Comparison of ENCODE assay signal across 25 cellular contexts in genomic region chr18:79694895-79695213, GRCh38. TPM values are rescaled to one million over a fixed set of nuclear protein-coding genes. Genes with fewer than 3 reads are reported as not detected.
A peak's percentile ranks its signal among the peaks of the same experiment; 100 is the strongest.
DNase-seq lines count a peak whose midpoint lies in the region; ATAC-seq and TF ChIP-seq lines count a peak whose summit lies in the region.
"Had no signal": no experiment of that assay in that cellular context is flagged by ENCODE, and none has a peak within 500 bp of the region (broad histone marks: within the 10 kb centered on the region; RNA-seq: fewer than 3 reads in every experiment).

No MANE protein-coding gene starts in this region.

- no peak overlapping the region for H2AFZ ChIP-seq in IMR-90 (replicated peaks; ENCODE audit: low read length, poor library complexity)

- ATAC-seq in activated CD8-positive, alpha-beta T cell treated with anti-CD3 and anti-CD28 coated beads for 36 hours, result no peak
- ATAC-seq in activated CD8-positive, alpha-beta T cell treated with anti-CD3 and anti-CD28 coated beads, Interleukin-2, amount 10 ng/mL, durations not matched to agents 7 days and 5 days, result no peak
- ATAC-seq in IMR-90 (ENCODE audit: low read depth) (no peak; the same call in 1 of the 2 replicates), HG03159 (IDR thresholded peaks at IDR 0.05; ENCODE audit: unreplicated experiment) (no peak)
- ATAC-seq in stimulated activated memory B cell treated with anti-CD40 and anti-IgM and Interleukin-4, amounts not matched to agents 10 μg/mL and 1 μg/mL and 100 μg/mL, for 72 hours, result no peak
- ATAC-seq: HepG2 had no signal

- H3K4ac ChIP-seq in IMR-90 (ENCODE audit: low read depth, low read length), result peak overlapping the region; percentile 65

- peaks cover 14 to 63% of the 10 kb centered on the region in 2 experiments for H3K79me1 ChIP-seq in IMR-90 (ENCODE audit: low read depth in 1 of 2, low read length in 2 of 2)

- H3K36me3 ChIP-seq in IMR-90 (ENCODE audit: control insufficient read depth, insufficient read depth, low read length) (peaks cover 31% of the 10 kb centered on the region), suprapubic skin (peaks cover 48% of the 10 kb centered on the region)

- in situ Hi-C loops in IMR-90 (cut with MboI; ENCODE audit: low sequenced_read_pairs), result no loop called here

- no peak overlapping the region for H2BK5ac ChIP-seq in IMR-90 (ENCODE audit: low read depth, low read length, poor library complexity, severe bottlenecking)

- no peak overlapping the region for H3K4me3 ChIP-seq in IMR-90 (ENCODE audit: insufficient read depth, low read depth, low read length)
- H3K4me3 ChIP-seq in suprapubic skin, result no peak overlapping the region
- H3K4me3 ChIP-seq: SK-N-MC had no signal

- TF ChIP-seq RAD21 in IMR-90 (IDR thresholded peaks at IDR 0.05; ENCODE audit: low read length), result no peak

- peak overlapping the region; percentile 63; the same call in 1 of the 2 replicates for H3K14ac ChIP-seq in IMR-90 (replicated peaks; ENCODE audit: low read depth, low read length)

- no peak for TF ChIP-seq POLR2A in IMR-90 (IDR thresholded peaks at IDR 0.05; ENCODE audit: low read depth, low read length)
- TF ChIP-seq POLR2A in suprapubic skin (IDR thresholded peaks at IDR 0.05), result no peak

- peaks cover 52% of the 10 kb centered on the region for H4K20me1 ChIP-seq in IMR-90 (ENCODE audit: insufficient read depth, low read length)

- H3K9me3 ChIP-seq in IMR-90 (ENCODE audit: control insufficient read depth, insufficient read depth, low read length) (no peaks in the 10 kb centered on the region), suprapubic skin (no peaks in the 10 kb centered on the region)

- peak overlapping the region; percentile 27; the same call in 1 of the 2 replicates for H3K4me2 ChIP-seq in IMR-90 (ENCODE audit: low read depth, low read length)

- H3K27me3 Mint-ChIP-seq in activated CD8-positive, alpha-beta T cell treated with anti-CD3 and anti-CD28 coated beads for 36 hours, result no peaks in the 10 kb centered on the region
- no peaks in the 10 kb centered on the region for H3K27me3 Mint-ChIP-seq in activated CD8-positive, alpha-beta T cell treated with anti-CD3 and anti-CD28 coated beads, Interleukin-2, amount 10 ng/mL, durations not matched to agents 7 days and 5 days (ENCODE audit: low read depth)
- H3K27me3 Mint-ChIP-seq in type B pancreatic cell, result no peaks in the 10 kb centered on the region
- H3K27me3 Mint-ChIP-seq in stimulated activated memory B cell treated with anti-CD40 and anti-IgM and Interleukin-4, amounts not matched to agents 10 μg/mL and 1 μg/mL and 100 μg/mL, for 72 hours, result no peaks in the 10 kb centered on the region

- no peak overlapping the region for H2AK9ac ChIP-seq in IMR-90 (replicated peaks; ENCODE audit: low read depth, low read length, poor library complexity)

- BruUV-seq in IMR-90 (replicated peaks; lab: Mats Ljungman, UMichigan), result no TSS peak

- no peak overlapping the region for H3K56ac ChIP-seq in IMR-90 (ENCODE audit: extremely low read depth, insufficient read depth, low read length)

- CTCF ChIA-PET in activated CD8-positive, alpha-beta T cell treated with anti-CD3 and anti-CD28 coated beads for 36 hours (lab: Charles Lee), result no interaction called here
- CTCF ChIA-PET in activated CD8-positive, alpha-beta T cell treated with anti-CD3 and anti-CD28 coated beads, Interleukin-2, amount 10 ng/mL, durations not matched to agents 7 days and 5 days (lab: Charles Lee), result no interaction called here
- CTCF ChIA-PET in IMR-90 (lab: Yijun Ruan, JAX), result no interaction called here

- POLR2A ChIA-PET in activated CD8-positive, alpha-beta T cell treated with anti-CD3 and anti-CD28 coated beads for 36 hours (lab: Charles Lee), result no interaction called here
- POLR2A ChIA-PET in activated CD8-positive, alpha-beta T cell treated with anti-CD3 and anti-CD28 coated beads, Interleukin-2, amount 10 ng/mL, durations not matched to agents 7 days and 5 days (lab: Charles Lee), result no interaction called here
- POLR2A ChIA-PET in IMR-90 (lab: Charles Lee; ENCODE audit: unreplicated experiment), result no interaction called here

- no peak overlapping the region for H3K23ac ChIP-seq in IMR-90 (ENCODE audit: low read depth, low read length)

- H3K27ac Mint-ChIP-seq in activated CD8-positive, alpha-beta T cell treated with anti-CD3 and anti-CD28 coated beads for 36 hours, result peak overlapping the region; percentile 59
- H3K27ac Mint-ChIP-seq in activated CD8-positive, alpha-beta T cell treated with anti-CD3 and anti-CD28 coated beads, Interleukin-2, amount 10 ng/mL, durations not matched to agents 7 days and 5 days, result no peak overlapping the region
- peak overlapping the region; percentile 72 for H3K27ac Mint-ChIP-seq in type B pancreatic cell
- no peak overlapping the region for H3K27ac Mint-ChIP-seq in stimulated activated memory B cell treated with anti-CD40 and anti-IgM and Interleukin-4, amounts not matched to agents 10 μg/mL and 1 μg/mL and 100 μg/mL, for 72 hours
- H3K27ac Mint-ChIP-seq: HFFc6 had no signal

- H3K9me3 Mint-ChIP-seq in activated CD8-positive, alpha-beta T cell treated with anti-CD3 and anti-CD28 coated beads for 36 hours, result no peaks in the 10 kb centered on the region
- no peaks in the 10 kb centered on the region for H3K9me3 Mint-ChIP-seq in activated CD8-positive, alpha-beta T cell treated with anti-CD3 and anti-CD28 coated beads, Interleukin-2, amount 10 ng/mL, durations not matched to agents 7 days and 5 days (ENCODE audit: insufficient read depth)
- no peaks in the 10 kb centered on the region for H3K9me3 Mint-ChIP-seq in type B pancreatic cell
- H3K9me3 Mint-ChIP-seq in stimulated activated memory B cell treated with anti-CD40 and anti-IgM and Interleukin-4, amounts not matched to agents 10 μg/mL and 1 μg/mL and 100 μg/mL, for 72 hours, result no peaks in the 10 kb centered on the region
- H3K9me3 Mint-ChIP-seq: HFFc6 had no signal

- H3K27ac ChIP-seq in IMR-90 (ENCODE audit: insufficient read depth, low read length), result peak overlapping the region; percentile 43; the same call in 1 of the 2 replicates
- H3K27ac ChIP-seq in suprapubic skin, result no peak overlapping the region
- H3K27ac ChIP-seq: HL-60, RWPE1, SK-N-MC had no signal

- H3K27me3 ChIP-seq in IMR-90 (ENCODE audit: control insufficient read depth, insufficient read depth, low read length) (no peaks in the 10 kb centered on the region), suprapubic skin (no peaks in the 10 kb centered on the region)

- peaks cover 23% of the 10 kb centered on the region for H3K9me1 ChIP-seq in IMR-90 (ENCODE audit: insufficient read depth, low read length)

- intact Hi-C loops in activated CD8-positive, alpha-beta T cell treated with anti-CD3 and anti-CD28 coated beads for 36 hours (cut with micrococcal nuclease), result no loop called here
- intact Hi-C loops in IMR-90 (cut with micrococcal nuclease), result loop anchor here (1.0 to 10.0 kb wide), 2 partner anchors 96 to 340 kb away; partner anchors contain the start of gene RBFA

- TF ChIP-seq EP300 in suprapubic skin (IDR thresholded peaks at IDR 0.05), result no peak

- peak overlapping the region in 1 of 2 experiments; percentile 24; a peak in 1 of 4 replicates for H4K8ac ChIP-seq in IMR-90 (ENCODE audit: low read depth in 2 of 2, low read length in 2 of 2)

- dilution Hi-C loops in IMR-90 (cut with HindIII; ENCODE audit: low sequenced_read_pairs, unreplicated experiment), result no loop called here

- H3K4me3 Mint-ChIP-seq in activated CD8-positive, alpha-beta T cell treated with anti-CD3 and anti-CD28 coated beads for 36 hours, result no peak overlapping the region
- no peak overlapping the region for H3K4me3 Mint-ChIP-seq in activated CD8-positive, alpha-beta T cell treated with anti-CD3 and anti-CD28 coated beads, Interleukin-2, amount 10 ng/mL, durations not matched to agents 7 days and 5 days
- H3K4me3 Mint-ChIP-seq in type B pancreatic cell, result no peak overlapping the region
- H3K4me3 Mint-ChIP-seq in stimulated activated memory B cell treated with anti-CD40 and anti-IgM and Interleukin-4, amounts not matched to agents 10 μg/mL and 1 μg/mL and 100 μg/mL, for 72 hours, result no peak overlapping the region
- H3K4me3 Mint-ChIP-seq: HFFc6 had no signal

- no peak for DNase-seq in activated CD8-positive, alpha-beta T cell treated with anti-CD3 and anti-CD28 coated beads for 36 hours
- no peak for DNase-seq in activated CD8-positive, alpha-beta T cell treated with anti-CD3 and anti-CD28 coated beads, Interleukin-2, amount 10 ng/mL, durations not matched to agents 7 days and 5 days
- DNase-seq in IMR-90, result no peak
- DNase-seq in left kidney (ENCODE audit: low read depth, low spot score), result peak; percentile 46
- DNase-seq in type B pancreatic cell (ENCODE audit: extremely low spot score, unreplicated experiment), result no peak
- no peak for DNase-seq in suprapubic skin (ENCODE audit: low spot score in 2 of 2)
- DNase-seq: EL; GF-D8; HFFc6; KBM-7; MM.1S; NCI-H1092; NCI-H1436; NCI-H187 treated with DMSO at 0.1 percent for 48 hours; NCI-H226; NCI-H510A treated with DMSO at 0.1 percent for 48 hours; NCI-H774; NK-92 treated with Interleukin-12 subunit alpha and Interleukin-12 subunit beta, amount 100 ng/mL, for 24 hours; SHP77 treated with DMSO at 0.1 percent for 48 hours had no signal

- no CpG with 5 or more reads among the region's 3 CpGs for WGBS in IMR-90 (ENCODE audit: extremely low coverage in 2 of 2, insufficient read length in 1 of 2), 2 experiments
- WGBS in suprapubic skin, result 90% methylated on average over 3 of the region's 3 CpGs

- peaks cover 31% of the 10 kb centered on the region for H3K36me3 Mint-ChIP-seq in activated CD8-positive, alpha-beta T cell treated with anti-CD3 and anti-CD28 coated beads for 36 hours (ENCODE audit: low read depth)
- peaks cover 37% of the 10 kb centered on the region for H3K36me3 Mint-ChIP-seq in activated CD8-positive, alpha-beta T cell treated with anti-CD3 and anti-CD28 coated beads, Interleukin-2, amount 10 ng/mL, durations not matched to agents 7 days and 5 days (ENCODE audit: low read depth)
- peaks cover 2% of the 10 kb centered on the region for H3K36me3 Mint-ChIP-seq in type B pancreatic cell
- H3K36me3 Mint-ChIP-seq in stimulated activated memory B cell treated with anti-CD40 and anti-IgM and Interleukin-4, amounts not matched to agents 10 μg/mL and 1 μg/mL and 100 μg/mL, for 72 hours, result peaks cover 39% of the 10 kb centered on the region

- H3K18ac ChIP-seq in IMR-90 (ENCODE audit: low read depth, low read length), result 0 out of 2 replicates have a peak overlapping the region, but pooled peaks have one; percentile 16

- no peak overlapping the region for H4K5ac ChIP-seq in IMR-90 (ENCODE audit: low read depth, low read length)

- H3K9ac ChIP-seq in IMR-90 (ENCODE audit: low read depth, low read length), result no peak overlapping the region; the same call in 1 of the 2 replicates

- peak overlapping the region; percentile 57; the same call in 1 of the 2 replicates for H2BK20ac ChIP-seq in IMR-90 (ENCODE audit: low read depth, low read length)

- H2AK5ac ChIP-seq in IMR-90 (ENCODE audit: low read depth, low read length), result no peak overlapping the region

- no peak for TF ChIP-seq CTCF in activated CD8-positive, alpha-beta T cell treated with anti-CD3 and anti-CD28 coated beads for 36 hours (IDR thresholded peaks at IDR 0.05)
- no peak for TF ChIP-seq CTCF in IMR-90 (conservative IDR thresholded peaks at IDR 0.05; ENCODE audit: low read depth, low read length)
- no peak for TF ChIP-seq CTCF in type B pancreatic cell (conservative IDR thresholded peaks at IDR 0.05)
- no peak for TF ChIP-seq CTCF in suprapubic skin (IDR thresholded peaks at IDR 0.05)

- H3K4me1 ChIP-seq in IMR-90 (ENCODE audit: control insufficient read depth, insufficient read depth, low read length) (peaks cover 18% of the 10 kb centered on the region), suprapubic skin (no peaks in the 10 kb centered on the region)

- peak overlapping the region; percentile 84 for H2BK120ac ChIP-seq in IMR-90 (ENCODE audit: low read depth, low read length)

- H4K91ac ChIP-seq in IMR-90 (ENCODE audit: insufficient read depth, low read depth, low read length), result 0 out of 2 replicates have a peak overlapping the region, but pooled peaks have one; percentile 20

- H3K4me1 Mint-ChIP-seq in activated CD8-positive, alpha-beta T cell treated with anti-CD3 and anti-CD28 coated beads for 36 hours (ENCODE audit: low read depth), result peaks cover 26% of the 10 kb centered on the region
- no peaks in the 10 kb centered on the region for H3K4me1 Mint-ChIP-seq in activated CD8-positive, alpha-beta T cell treated with anti-CD3 and anti-CD28 coated beads, Interleukin-2, amount 10 ng/mL, durations not matched to agents 7 days and 5 days (ENCODE audit: low read depth)
- H3K4me1 Mint-ChIP-seq in type B pancreatic cell (ENCODE audit: unreplicated experiment), result peaks cover 7% of the 10 kb centered on the region
- peaks cover 29% of the 10 kb centered on the region for H3K4me1 Mint-ChIP-seq in stimulated activated memory B cell treated with anti-CD40 and anti-IgM and Interleukin-4, amounts not matched to agents 10 μg/mL and 1 μg/mL and 100 μg/mL, for 72 hours

- H2BK15ac ChIP-seq in IMR-90 (ENCODE audit: low read depth, low read length), result no peak overlapping the region

RNA-seq across cellular contexts. Expression of gene CTDP1, which starts 15.3 kb away (rescaled TPM):
- 10 to 100 TPM; 54.9 to 55.6 TPM for total RNA-seq in activated CD8-positive, alpha-beta T cell treated with anti-CD3 and anti-CD28 coated beads for 36 hours
- total RNA-seq in activated CD8-positive, alpha-beta T cell treated with anti-CD3 and anti-CD28 coated beads, Interleukin-2, amount 10 ng/mL, durations not matched to agents 7 days and 5 days, result 10 to 100 TPM; 35.5 to 36.8 TPM
- 17.5 and 17.6 TPM in 2 replicates for total RNA-seq in IMR-90 (2012; rRNA removed)
- polyA plus RNA-seq in IMR-90 (2012; rRNA removed), result 13.4 and 14.5 TPM in 2 replicates
- 10.6 and 13.3 TPM in 2 replicates for polyA plus RNA-seq in IMR-90 (2012; cell fraction: cytosol; rRNA removed)
- 23.9 and 32.2 TPM in 2 replicates for polyA plus RNA-seq in IMR-90 (2012; cell fraction: nucleus; rRNA removed; ENCODE audit: low replicate concordance)
- total RNA-seq in type B pancreatic cell (ENCODE audit: low replicate concordance), result 21.1 and 27.6 TPM in 2 replicates
- 10 to 100 TPM; 18.6 to 35.3 (median 27.4) TPM for total RNA-seq in suprapubic skin

Comparison
In these comparisons a context has a peak if more than half of its experiments do, and no peak if none do; other contexts are left out.
1. H3K27ac Mint-ChIP-seq: peak in activated CD8-positive, alpha-beta T cell treated with anti-CD3 and anti-CD28 coated beads for 36 hours (single experiment) and type B pancreatic cell (single experiment); none in activated CD8-positive, alpha-beta T cell treated with anti-CD3 and anti-CD28 coated beads, Interleukin-2, amount 10 ng/mL, durations not matched to agents 7 days and 5 days (single experiment) and stimulated activated memory B cell treated with anti-CD40 and anti-IgM and Interleukin-4, amounts not matched to agents 10 μg/mL and 1 μg/mL and 100 μg/mL, for 72 hours (single experiment).